8 cellular contexts compared by ENCODE assay signal in genomic region chr3:49939858-49940666, GRCh38. TPM values are rescaled to one million over a fixed set of nuclear protein-coding genes. Genes with fewer than 3 reads are reported as not detected.
DNase-seq lines count a peak whose midpoint lies in the region; ATAC-seq and TF ChIP-seq lines count a peak whose summit lies in the region.

TSS of gene RBM6 (plus strand) at chr3:49940150. CDS start at chr3:49962642, 22,492 bp downstream.

- intact Hi-C loops in left cardiac atrium (cut with DNase I) (no loop called here), posterior vena cava (cut with DNase I) (loop anchor here in 1 of 2 donors (10.0 kb wide), 1 partner anchor 1345 kb away; no protein-coding TSS in a partner anchor), upper lobe of right lung (cut with DNase I) (no loop called here)

- H3K4me3 Mint-ChIP-seq in T-helper 1 cell treated with Interleukin-12 subunit alpha and Interleukin-12 subunit beta and Interleukin-4 antibody, amounts not matched to agents 30 μg/mL and 1 μg/mL, for 36 hours: peak within 1 kb of the TSS; percentile 96

- DNase-seq in GM13977 (ENCODE audit: low spot score) (peak; percentile 96), NCI-H1694 (lab: John Stamatoyannopoulos, UW) (peak; percentile 68), amniotic stem cell (lab: John Stamatoyannopoulos, UW) (peak; percentile 94), left cardiac atrium (peak; percentile 98), posterior vena cava (ENCODE audit: low spot score) (peak; percentile 99), upper lobe of right lung (peak; percentile 99)

- H3K36me3 ChIP-seq in upper lobe of right lung: no peaks in the 10 kb centered on the region

- peaks cover 22% of the 10 kb centered on the region for H3K4me1 ChIP-seq in upper lobe of right lung

- peak within 1 kb of the TSS; percentile 92 for H3K27ac ChIP-seq in upper lobe of right lung

- TF ChIP-seq CTCF in GM13977 (IDR thresholded peaks at IDR 0.05; ENCODE audit: extremely low read depth, insufficient read depth, missing control alignments) (no peak), upper lobe of right lung (IDR thresholded peaks at IDR 0.05) (no peak)

- no peaks in the 10 kb centered on the region for H3K9me3 Mint-ChIP-seq in T-helper 1 cell treated with Interleukin-12 subunit alpha and Interleukin-12 subunit beta and Interleukin-4 antibody, amounts not matched to agents 30 μg/mL and 1 μg/mL, for 36 hours

- H3K4me3 ChIP-seq in upper lobe of right lung: peak within 1 kb of the TSS; percentile 82

- in situ Hi-C loops in GM13977 (cut with MboI; ENCODE audit: low pct_unique_long_range_greater_than_20kb, low sequenced_read_pairs, unreplicated experiment): no loop called here

- H3K9me3 ChIP-seq in upper lobe of right lung: no peaks in the 10 kb centered on the region

- no peaks in the 10 kb centered on the region for H3K27me3 ChIP-seq in upper lobe of right lung

- ATAC-seq in HG02884 (IDR thresholded peaks at IDR 0.05; ENCODE audit: unreplicated experiment) (peak; percentile 91), left cardiac atrium (peak; percentile 99), upper lobe of right lung (peak; percentile 99)

- H3K27me3 Mint-ChIP-seq in T-helper 1 cell treated with Interleukin-12 subunit alpha and Interleukin-12 subunit beta and Interleukin-4 antibody, amounts not matched to agents 30 μg/mL and 1 μg/mL, for 36 hours (ENCODE audit: low read depth): no peaks in the 10 kb centered on the region

- peaks cover 12% of the 10 kb centered on the region for H3K36me3 Mint-ChIP-seq in T-helper 1 cell treated with Interleukin-12 subunit alpha and Interleukin-12 subunit beta and Interleukin-4 antibody, amounts not matched to agents 30 μg/mL and 1 μg/mL, for 36 hours (ENCODE audit: low read depth)

- H3K4me1 Mint-ChIP-seq in T-helper 1 cell treated with Interleukin-12 subunit alpha and Interleukin-12 subunit beta and Interleukin-4 antibody, amounts not matched to agents 30 μg/mL and 1 μg/mL, for 36 hours (ENCODE audit: low read depth): peaks cover 14% of the 10 kb centered on the region

- peak within 1 kb of the TSS; percentile 97 for H3K27ac Mint-ChIP-seq in T-helper 1 cell treated with Interleukin-12 subunit alpha and Interleukin-12 subunit beta and Interleukin-4 antibody, amounts not matched to agents 30 μg/mL and 1 μg/mL, for 36 hours

RNA-seq across cellular contexts. Expression of gene RBM6, which starts in this region (rescaled TPM):
- total RNA-seq in left cardiac atrium (10 to 100 TPM; 38.2 to 45.4 TPM), posterior vena cava (10 to 100 TPM; 53.4 to 62.6 TPM), upper lobe of right lung (110 TPM)

Comparison
In these comparisons a context has a peak if more than half of its experiments do, and no peak if none do; other contexts are left out.
1. Peak in every context shown above with its lines: DNase-seq, ATAC-seq, H3K4me3 ChIP-seq and H3K27ac ChIP-seq.